29 cellular contexts compared by ENCODE assay signal in genomic region chr1:170986901-170987300, GRCh38. TPM values are rescaled to one million over a fixed set of nuclear protein-coding genes. Genes with fewer than 3 reads are reported as not detected.
"Had no signal": no experiment of that assay in that cellular context is flagged by ENCODE, and none has a peak within 500 bp of the region (broad histone marks: within the 10 kb centered on the region; RNA-seq: fewer than 3 reads in every experiment).

No MANE protein-coding gene starts in this region.

- H3K9me3 ChIP-seq: stomach, suprapubic skin, testis, thoracic aorta, thyroid gland, tibial artery, tibial nerve, transverse colon, upper lobe of left lung, upper lobe of right lung, uterus, vagina had no signal

- H3K4me1 ChIP-seq: stomach, suprapubic skin, testis, thyroid gland, tibial artery, tibial nerve, transverse colon, upper lobe of left lung, upper lobe of right lung, uterus, vagina had no signal

- H3K4me3 ChIP-seq: stomach, suprapubic skin, testis, thoracic aorta, thyroid gland, tibial artery, tibial nerve, transverse colon, upper lobe of left lung, upper lobe of right lung, uterus, vagina had no signal

- H3K36me3 ChIP-seq: stomach, suprapubic skin, thoracic aorta, thyroid gland, tibial artery, tibial nerve, transverse colon, upper lobe of left lung, upper lobe of right lung, uterus, vagina had no signal

- H3K27me3 ChIP-seq: stomach, suprapubic skin, testis, thyroid gland, tibial artery, tibial nerve, transverse colon, upper lobe of left lung, upper lobe of right lung, uterus, vagina had no signal

- DNase-seq: stimulated activated CD4-positive, alpha-beta T cell treated with anti-CD3 and anti-CD28 coated beads, Interleukin-2, amount 100 ng/mL, for 48 hours; stimulated activated CD4-positive, alpha-beta T cell treated with anti-CD3 and anti-CD28 coated beads, Interleukin-4, amount 100 ng/mL, for 1 hour; stimulated activated CD4-positive, alpha-beta T cell treated with anti-CD3 and anti-CD28 coated beads, Interleukin-4, amount 100 ng/mL, for 24 hours; stimulated activated CD4-positive, alpha-beta T cell treated with anti-CD3 and anti-CD28 coated beads, Interleukin-4, amount 100 ng/mL, for 4 hours; stimulated activated CD8-positive, alpha-beta memory T cell treated with anti-CD3 and anti-CD28 coated beads, Interleukin-4, amount 100 ng/mL, for 48 hours; stimulated activated naive B cell treated with anti-CD40 and anti-IgM and Interleukin-4, amounts not matched to agents 10 μg/mL and 1 μg/mL and 100 μg/mL, for 72 hours; stimulated activated naive CD4-positive, alpha-beta T cell; stimulated activated naive CD4-positive, alpha-beta T cell treated with Interleukin-2 at 50 U/mL for 16 hours; stimulated activated naive CD8-positive, alpha-beta T cell treated with anti-CD3 and anti-CD28 coated beads, Interleukin-15, amount 100 ng/mL, for 72 hours; stimulated activated naive CD8-positive, alpha-beta T cell treated with anti-CD3 and anti-CD28 coated beads, Interleukin-15, Interleukin-2, amounts not matched to agents 100 U/mL and 50 U/mL, for 24 hours; stomach; substantia nigra; testis; thyroid gland; tibial artery; transverse colon; upper lobe of left lung; upper lobe of right lung; uterus had no signal

- H3K27ac ChIP-seq: stomach, suprapubic skin, testis, thoracic aorta, thyroid gland, tibial artery, tibial nerve, transverse colon, upper lobe of left lung, upper lobe of right lung, uterus, vagina had no signal

- ATAC-seq: stimulated activated effector memory CD8-positive, alpha-beta T cell treated with anti-CD3 and anti-CD28 coated beads, Interleukin-12 subunit alpha, Interleukin-12 subunit beta, amount 100 ng/mL, for 72 hours; stimulated activated memory B cell treated with anti-CD40 and anti-IgM and Interleukin-4, amounts not matched to agents 10 μg/mL and 1 μg/mL and 100 μg/mL, for 72 hours; stimulated activated naive B cell treated with anti-CD40 and anti-IgM and Interleukin-4, amounts not matched to agents 10 μg/mL and 1 μg/mL and 100 μg/mL, for 72 hours; stimulated activated naive CD8-positive, alpha-beta T cell treated with anti-CD3 and anti-CD28 coated beads, Interleukin-15, amount 100 ng/mL, for 72 hours; stimulated activated naive CD8-positive, alpha-beta T cell treated with anti-CD3 and anti-CD28 coated beads, Interleukin-15, Interleukin-2, amounts not matched to agents 100 U/mL and 50 U/mL, for 24 hours; upper lobe of right lung had no signal

RNA-seq across cellular contexts. Expression of gene MROH9, which starts 51.6 kb away (rescaled TPM):
- total RNA-seq: stomach, subcutaneous adipose tissue, suprapubic skin, temporal lobe, thoracic aorta, transverse colon, upper lobe of right lung, ureter, urinary bladder, vagina had no signal
- polyA plus RNA-seq: stomach, urinary bladder had no signal
